19 cellular contexts compared by ENCODE assay signal in the genomic region with DNA sequence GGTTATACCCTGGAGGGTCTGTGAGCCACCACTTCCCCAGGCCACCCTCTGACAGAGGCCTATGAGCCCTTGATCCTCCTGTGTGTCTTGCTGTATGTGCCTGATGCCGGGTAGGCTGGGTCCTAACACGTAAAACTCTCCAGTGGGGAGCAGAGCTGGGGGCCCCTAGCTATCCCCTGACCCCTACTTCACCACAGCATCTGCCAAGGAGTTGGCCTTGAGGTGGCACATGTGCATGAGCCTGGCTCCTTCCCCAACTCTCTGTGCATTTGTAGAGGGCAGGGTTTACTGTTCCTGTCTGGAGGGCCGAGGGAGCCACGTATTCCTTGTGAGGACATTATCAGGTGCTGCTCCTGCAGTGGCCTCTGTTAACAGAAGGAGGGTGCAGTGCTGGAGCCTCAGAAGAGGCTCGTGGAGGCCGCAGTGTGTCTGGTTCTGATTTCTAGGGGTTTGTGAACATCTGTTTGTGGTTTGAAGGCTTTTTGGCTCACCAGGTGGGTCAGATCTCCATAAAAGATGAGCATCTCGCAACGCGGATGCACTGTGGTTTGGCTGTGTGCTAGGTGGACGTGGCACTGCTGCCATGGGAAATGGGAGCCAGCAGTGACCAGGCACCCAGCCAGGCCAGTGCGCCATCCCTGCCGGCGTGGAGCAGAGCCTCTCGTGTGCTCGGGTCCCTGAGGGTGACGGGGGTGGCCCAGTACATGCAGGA.
DNase-seq lines count a peak whose midpoint lies in the region; ATAC-seq and TF ChIP-seq lines count a peak whose summit lies in the region.
"Had no signal": no experiment of that assay in that cellular context is flagged by ENCODE, and none has a peak within 500 bp of the region (broad histone marks: within the 10 kb centered on the region; RNA-seq: fewer than 3 reads in every experiment).

No MANE protein-coding gene starts in this region.

- no peak overlapping the region for H3K27ac ChIP-seq in WERI-Rb-1
- H3K27ac ChIP-seq: esophagus squamous epithelium, HL-60, SJSA1 had no signal

- no peak overlapping the region for H3K4me3 Mint-ChIP-seq in natural killer cell
- H3K4me3 Mint-ChIP-seq in natural killer cell treated with Interleukin-12 subunit alpha and Interleukin-12 subunit beta and Interleukin-15 and Interleukin-18, amount 100 ng/mL, for 72 hours, result no peak overlapping the region
- H3K4me3 Mint-ChIP-seq in activated T-helper 17 cell treated with anti-CD3 and anti-CD28 coated beads, Interleukin-2, amount 50 U/mL, for 72 hours, result no peak overlapping the region
- no peak overlapping the region for H3K4me3 Mint-ChIP-seq in stimulated activated naive B cell treated with anti-CD40 and anti-IgM and Interleukin-4, amounts not matched to agents 10 μg/mL and 1 μg/mL and 100 μg/mL, for 72 hours

- no peaks in the 10 kb centered on the region for H3K9me3 Mint-ChIP-seq in natural killer cell
- no peaks in the 10 kb centered on the region for H3K9me3 Mint-ChIP-seq in natural killer cell treated with Interleukin-12 subunit alpha and Interleukin-12 subunit beta and Interleukin-15 and Interleukin-18, amount 100 ng/mL, for 72 hours
- H3K9me3 Mint-ChIP-seq in activated T-helper 17 cell treated with anti-CD3 and anti-CD28 coated beads, Interleukin-2, amount 50 U/mL, for 72 hours, result no peaks in the 10 kb centered on the region
- H3K9me3 Mint-ChIP-seq in stimulated activated naive B cell treated with anti-CD40 and anti-IgM and Interleukin-4, amounts not matched to agents 10 μg/mL and 1 μg/mL and 100 μg/mL, for 72 hours, result no peaks in the 10 kb centered on the region

- no peaks in the 10 kb centered on the region for H3K9me3 ChIP-seq in WERI-Rb-1 (ENCODE audit: severe bottlenecking)
- H3K9me3 ChIP-seq: esophagus squamous epithelium, SJSA1 had no signal

- no peak for ATAC-seq in natural killer cell
- ATAC-seq in natural killer cell treated with Interleukin-12 subunit alpha and Interleukin-12 subunit beta and Interleukin-15 and Interleukin-18, amount 100 ng/mL, for 72 hours, result no peak
- no peak for ATAC-seq in activated T-helper 17 cell treated with anti-CD3 and anti-CD28 coated beads, Interleukin-2, amount 50 U/mL, for 72 hours (replicated peaks)
- peak; percentile 58 for ATAC-seq in left lobe of liver
- ATAC-seq in stimulated activated naive B cell treated with anti-CD40 and anti-IgM and Interleukin-4, amounts not matched to agents 10 μg/mL and 1 μg/mL and 100 μg/mL, for 72 hours (replicated peaks), result no peak
- ATAC-seq in HG03095 (IDR thresholded peaks at IDR 0.05; ENCODE audit: unreplicated experiment), result no peak
- ATAC-seq: right cardiac atrium had no signal

- no peak for TF ChIP-seq CTCF in natural killer cell (IDR thresholded peaks at IDR 0.05)
- no peak for TF ChIP-seq CTCF in WERI-Rb-1 (IDR thresholded peaks at IDR 0.05; ENCODE audit: low read depth, low read length)

- H3K27ac Mint-ChIP-seq in natural killer cell, result peak overlapping the region; percentile 65 to 74
- H3K27ac Mint-ChIP-seq in natural killer cell treated with Interleukin-12 subunit alpha and Interleukin-12 subunit beta and Interleukin-15 and Interleukin-18, amount 100 ng/mL, for 72 hours, result peak overlapping the region in 1 of 2 donors; percentile 67
- H3K27ac Mint-ChIP-seq in activated T-helper 17 cell treated with anti-CD3 and anti-CD28 coated beads, Interleukin-2, amount 50 U/mL, for 72 hours, result peak overlapping the region; percentile 74
- H3K27ac Mint-ChIP-seq in stimulated activated naive B cell treated with anti-CD40 and anti-IgM and Interleukin-4, amounts not matched to agents 10 μg/mL and 1 μg/mL and 100 μg/mL, for 72 hours, result peak overlapping the region; percentile 75

- peaks cover 49 to 66% of the 10 kb centered on the region in 2 donors for H3K4me1 Mint-ChIP-seq in natural killer cell
- H3K4me1 Mint-ChIP-seq in natural killer cell treated with Interleukin-12 subunit alpha and Interleukin-12 subunit beta and Interleukin-15 and Interleukin-18, amount 100 ng/mL, for 72 hours (ENCODE audit: low read depth in 2 of 2), result peaks cover 22 to 40% of the 10 kb centered on the region in 2 donors
- H3K4me1 Mint-ChIP-seq in activated T-helper 17 cell treated with anti-CD3 and anti-CD28 coated beads, Interleukin-2, amount 50 U/mL, for 72 hours, result no peaks in the 10 kb centered on the region
- peaks cover 2 to 13% of the 10 kb centered on the region in 2 donors for H3K4me1 Mint-ChIP-seq in stimulated activated naive B cell treated with anti-CD40 and anti-IgM and Interleukin-4, amounts not matched to agents 10 μg/mL and 1 μg/mL and 100 μg/mL, for 72 hours

- no peaks in the 10 kb centered on the region for H3K27me3 ChIP-seq in WERI-Rb-1 (ENCODE audit: insufficient read depth, low read depth, severe bottlenecking)
- H3K27me3 ChIP-seq: esophagus squamous epithelium, SJSA1 had no signal

- peaks cover 6% of the 10 kb centered on the region for H3K36me3 Mint-ChIP-seq in natural killer cell
- peaks cover 10% of the 10 kb centered on the region for H3K36me3 Mint-ChIP-seq in natural killer cell treated with Interleukin-12 subunit alpha and Interleukin-12 subunit beta and Interleukin-15 and Interleukin-18, amount 100 ng/mL, for 72 hours
- H3K36me3 Mint-ChIP-seq in activated T-helper 17 cell treated with anti-CD3 and anti-CD28 coated beads, Interleukin-2, amount 50 U/mL, for 72 hours (ENCODE audit: low read depth), result peaks cover 98% of the 10 kb centered on the region
- peaks cover 51 to 79% of the 10 kb centered on the region in 2 donors for H3K36me3 Mint-ChIP-seq in stimulated activated naive B cell treated with anti-CD40 and anti-IgM and Interleukin-4, amounts not matched to agents 10 μg/mL and 1 μg/mL and 100 μg/mL, for 72 hours

- H3K4me3 ChIP-seq in WERI-Rb-1 (ENCODE audit: low read depth, low read length), result no peak overlapping the region
- H3K4me3 ChIP-seq: esophagus squamous epithelium, SJSA1 had no signal

- peaks cover 75% of the 10 kb centered on the region for H3K36me3 ChIP-seq in WERI-Rb-1

- intact Hi-C loops in natural killer cell (cut with micrococcal nuclease), result no loop called here

- DNase-seq in natural killer cell (no peak), left lobe of liver (ENCODE audit: low spot score) (peak; percentile 55), WERI-Rb-1 (no peak)
- no peak for DNase-seq in natural killer cell treated with Interleukin-12 subunit alpha and Interleukin-12 subunit beta and Interleukin-15 and Interleukin-18, amount 100 ng/mL, for 72 hours (ENCODE audit: low spot score)
- DNase-seq in stimulated activated naive B cell treated with anti-CD40 and anti-IgM and Interleukin-4, amounts not matched to agents 10 μg/mL and 1 μg/mL and 100 μg/mL, for 72 hours, result no peak
- no peak for DNase-seq in NK-92 treated with Interleukin-12 subunit alpha and Interleukin-12 subunit beta, amount 100 ng/mL, for 24 hours (lab: John Stamatoyannopoulos, UW)
- DNase-seq: activated CD4-positive, CD25-positive, alpha-beta regulatory T cell; esophagus squamous epithelium; islet precursor cell; KBM-7; NCI-H1048; NCI-H2107; NCI-H526; stimulated activated CD4-positive, alpha-beta T cell treated with anti-CD3 and anti-CD28 coated beads, Interleukin-2, amount 100 ng/mL, for 24 hours had no signal

- no peaks in the 10 kb centered on the region for H3K27me3 Mint-ChIP-seq in natural killer cell (ENCODE audit: low read depth in 2 of 2)
- H3K27me3 Mint-ChIP-seq in natural killer cell treated with Interleukin-12 subunit alpha and Interleukin-12 subunit beta and Interleukin-15 and Interleukin-18, amount 100 ng/mL, for 72 hours, result no peaks in the 10 kb centered on the region
- H3K27me3 Mint-ChIP-seq in activated T-helper 17 cell treated with anti-CD3 and anti-CD28 coated beads, Interleukin-2, amount 50 U/mL, for 72 hours, result no peaks in the 10 kb centered on the region
- no peaks in the 10 kb centered on the region for H3K27me3 Mint-ChIP-seq in stimulated activated naive B cell treated with anti-CD40 and anti-IgM and Interleukin-4, amounts not matched to agents 10 μg/mL and 1 μg/mL and 100 μg/mL, for 72 hours
